In the genomic region with DNA sequence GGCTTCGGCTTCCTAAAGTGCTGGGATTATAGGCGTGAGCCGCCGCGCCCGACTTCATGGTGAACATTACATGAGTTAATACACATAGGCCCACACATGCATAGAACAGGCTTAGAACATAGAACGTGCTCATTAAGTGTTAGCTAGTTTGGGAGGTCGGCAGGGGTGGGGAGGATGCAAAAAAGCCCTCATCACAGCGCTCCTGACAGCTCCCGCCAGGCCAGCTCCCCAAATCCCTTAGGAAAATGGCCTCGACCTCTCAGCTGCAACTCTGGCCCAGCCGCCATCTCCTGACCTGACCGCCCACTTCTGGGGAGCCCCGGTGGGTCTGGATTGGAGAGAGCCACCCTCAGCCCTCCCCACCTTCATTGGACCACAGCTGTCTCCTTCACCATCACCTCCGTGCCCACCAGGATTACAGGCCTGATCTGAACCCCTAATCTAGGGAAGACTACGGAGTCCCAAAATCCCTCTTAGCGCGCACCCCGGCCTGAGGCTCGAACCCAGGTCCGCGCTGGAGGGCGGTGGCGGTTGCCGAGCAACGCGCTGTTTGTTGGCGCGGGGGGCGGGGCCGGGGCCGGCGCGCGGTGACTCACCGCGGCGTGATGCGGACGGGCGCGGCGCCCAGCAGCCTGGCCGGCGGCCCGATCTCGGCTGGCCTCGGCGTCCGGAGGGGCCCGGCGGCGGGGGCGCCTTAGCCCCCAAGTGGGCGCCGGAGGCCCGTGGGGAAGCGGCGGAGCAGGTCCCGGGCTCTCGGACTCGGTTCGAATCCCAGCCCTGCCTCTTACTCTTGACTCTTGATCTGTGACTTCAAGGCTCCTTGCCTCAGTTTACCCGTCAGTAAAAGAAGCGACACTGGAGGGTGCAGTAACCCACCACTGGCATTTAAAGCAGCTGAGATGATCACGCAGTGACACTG, we compare ENCODE assay signal across 1 cellular context.
TF ChIP-seq lines count a peak whose summit lies in the region.

No MANE protein-coding gene starts in this region.

TF ChIP-seq in HepG2, 621 proteins besides CTCF, POLR2A, EP300 and RAD21 (continued from another document and continues in another):
- TF ChIP-seq, protein P1, sequence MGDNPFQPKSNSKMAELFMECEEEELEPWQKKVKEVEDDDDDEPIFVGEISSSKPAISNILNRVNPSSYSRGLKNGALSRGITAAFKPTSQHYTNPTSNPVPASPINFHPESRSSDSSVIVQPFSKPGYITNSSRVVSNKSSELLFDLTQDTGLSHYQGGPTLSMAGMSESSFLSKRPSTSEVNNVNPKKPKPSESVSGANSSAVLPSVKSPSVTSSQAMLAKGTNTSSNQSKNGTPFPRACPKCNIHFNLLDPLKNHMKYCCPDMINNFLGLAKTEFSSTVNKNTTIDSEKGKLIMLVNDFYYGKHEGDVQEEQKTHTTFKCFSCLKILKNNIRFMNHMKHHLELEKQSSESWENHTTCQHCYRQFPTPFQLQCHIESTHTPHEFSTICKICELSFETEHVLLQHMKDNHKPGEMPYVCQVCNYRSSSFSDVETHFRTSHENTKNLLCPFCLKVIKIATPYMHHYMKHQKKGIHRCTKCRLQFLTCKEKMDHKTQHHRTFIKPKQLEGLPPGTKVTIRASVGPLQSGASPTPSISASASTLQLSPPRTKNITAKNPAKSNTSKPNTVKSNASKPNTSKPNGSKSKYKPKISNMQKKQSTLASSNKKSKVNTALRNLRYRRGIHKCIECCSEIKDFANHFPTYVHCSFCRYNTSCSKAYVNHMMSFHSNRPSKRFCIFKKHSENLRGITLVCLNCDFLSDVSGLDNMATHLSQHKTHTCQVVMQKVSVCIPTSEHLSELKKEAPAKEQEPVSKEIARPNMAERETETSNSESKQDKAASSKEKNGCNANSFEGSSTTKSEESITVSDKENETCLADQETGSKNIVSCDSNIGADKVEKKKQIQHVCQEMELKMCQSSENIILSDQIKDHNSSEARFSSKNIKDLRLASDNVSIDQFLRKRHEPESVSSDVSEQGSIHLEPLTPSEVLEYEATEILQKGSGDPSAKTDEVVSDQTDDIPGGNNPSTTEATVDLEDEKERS (CRISPR knock-in tag; IDR thresholded peaks at IDR 0.05), result peak; percentile 14; the same call in 1 of the 2 replicates
- no peak for TF ChIP-seq REXO4 (CRISPR knock-in tag; IDR thresholded peaks at IDR 0.05; ENCODE audit: borderline replicate concordance)
- 0 out of 2 replicates have a peak, but pooled peaks have one; percentile 1 for TF ChIP-seq IRF2 (CRISPR knock-in tag; IDR thresholded peaks at IDR 0.05)
- no peak for TF ChIP-seq ZNF350 (CRISPR knock-in tag; IDR thresholded peaks at IDR 0.05; ENCODE audit: borderline replicate concordance, low read depth)
- no peak for TF ChIP-seq REL (CRISPR knock-in tag; conservative IDR thresholded peaks at IDR 0.05)
- TF ChIP-seq GLI4 (CRISPR knock-in tag; IDR thresholded peaks at IDR 0.05; ENCODE audit: borderline replicate concordance), result no peak
- peak; percentile 80 for TF ChIP-seq RFX1 (IDR thresholded peaks at IDR 0.05)
- no peak for TF ChIP-seq ZNF672 (CRISPR knock-in tag; IDR thresholded peaks at IDR 0.05)
- no peak for TF ChIP-seq NCOA1 (CRISPR knock-in tag; IDR thresholded peaks at IDR 0.05)
- TF ChIP-seq, protein P2, sequence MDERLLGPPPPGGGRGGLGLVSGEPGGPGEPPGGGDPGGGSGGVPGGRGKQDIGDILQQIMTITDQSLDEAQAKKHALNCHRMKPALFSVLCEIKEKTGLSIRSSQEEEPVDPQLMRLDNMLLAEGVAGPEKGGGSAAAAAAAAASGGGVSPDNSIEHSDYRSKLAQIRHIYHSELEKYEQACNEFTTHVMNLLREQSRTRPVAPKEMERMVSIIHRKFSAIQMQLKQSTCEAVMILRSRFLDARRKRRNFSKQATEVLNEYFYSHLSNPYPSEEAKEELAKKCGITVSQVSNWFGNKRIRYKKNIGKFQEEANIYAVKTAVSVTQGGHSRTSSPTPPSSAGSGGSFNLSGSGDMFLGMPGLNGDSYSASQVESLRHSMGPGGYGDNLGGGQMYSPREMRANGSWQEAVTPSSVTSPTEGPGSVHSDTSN (CRISPR knock-in tag; IDR thresholded peaks at IDR 0.05), result no peak
- TF ChIP-seq, protein P3, sequence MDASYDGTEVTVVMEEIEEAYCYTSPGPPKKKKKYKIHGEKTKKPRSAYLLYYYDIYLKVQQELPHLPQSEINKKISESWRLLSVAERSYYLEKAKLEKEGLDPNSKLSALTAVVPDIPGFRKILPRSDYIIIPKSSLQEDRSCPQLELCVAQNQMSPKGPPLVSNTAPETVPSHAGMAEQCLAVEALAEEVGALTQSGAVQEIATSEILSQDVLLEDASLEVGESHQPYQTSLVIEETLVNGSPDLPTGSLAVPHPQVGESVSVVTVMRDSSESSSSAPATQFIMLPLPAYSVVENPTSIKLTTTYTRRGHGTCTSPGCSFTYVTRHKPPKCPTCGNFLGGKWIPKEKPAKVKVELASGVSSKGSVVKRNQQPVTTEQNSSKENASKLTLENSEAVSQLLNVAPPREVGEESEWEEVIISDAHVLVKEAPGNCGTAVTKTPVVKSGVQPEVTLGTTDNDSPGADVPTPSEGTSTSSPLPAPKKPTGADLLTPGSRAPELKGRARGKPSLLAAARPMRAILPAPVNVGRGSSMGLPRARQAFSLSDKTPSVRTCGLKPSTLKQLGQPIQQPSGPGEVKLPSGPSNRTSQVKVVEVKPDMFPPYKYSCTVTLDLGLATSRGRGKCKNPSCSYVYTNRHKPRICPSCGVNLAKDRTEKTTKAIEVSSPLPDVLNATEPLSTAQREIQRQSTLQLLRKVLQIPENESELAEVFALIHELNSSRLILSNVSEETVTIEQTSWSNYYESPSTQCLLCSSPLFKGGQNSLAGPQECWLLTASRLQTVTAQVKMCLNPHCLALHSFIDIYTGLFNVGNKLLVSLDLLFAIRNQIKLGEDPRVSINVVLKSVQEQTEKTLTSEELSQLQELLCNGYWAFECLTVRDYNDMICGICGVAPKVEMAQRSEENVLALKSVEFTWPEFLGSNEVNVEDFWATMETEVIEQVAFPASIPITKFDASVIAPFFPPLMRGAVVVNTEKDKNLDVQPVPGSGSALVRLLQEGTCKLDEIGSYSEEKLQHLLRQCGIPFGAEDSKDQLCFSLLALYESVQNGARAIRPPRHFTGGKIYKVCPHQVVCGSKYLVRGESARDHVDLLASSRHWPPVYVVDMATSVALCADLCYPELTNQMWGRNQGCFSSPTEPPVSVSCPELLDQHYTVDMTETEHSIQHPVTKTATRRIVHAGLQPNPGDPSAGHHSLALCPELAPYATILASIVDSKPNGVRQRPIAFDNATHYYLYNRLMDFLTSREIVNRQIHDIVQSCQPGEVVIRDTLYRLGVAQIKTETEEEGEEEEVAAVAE (CRISPR knock-in tag; IDR thresholded peaks at IDR 0.05; ENCODE audit: borderline replicate concordance), result no peak
- TF ChIP-seq ZNF232 (CRISPR knock-in tag; IDR thresholded peaks at IDR 0.05; ENCODE audit: borderline replicate concordance), result no peak
- no peak for TF ChIP-seq ZNF317 (CRISPR knock-in tag; IDR thresholded peaks at IDR 0.05)
- peak; percentile 83 for TF ChIP-seq SKI (IDR thresholded peaks at IDR 0.05; ENCODE audit: partially characterized antibody)
- TF ChIP-seq CEBPB (IDR thresholded peaks at IDR 0.05; ENCODE audit: borderline replicate concordance, low read depth, low read length), result no peak
- TF ChIP-seq ZBTB38 (CRISPR knock-in tag; IDR thresholded peaks at IDR 0.05), result peak; percentile 29; the same call in 1 of the 2 replicates
- TF ChIP-seq SRY (CRISPR knock-in tag; IDR thresholded peaks at IDR 0.05), result 0 out of 2 replicates have a peak, but pooled peaks have one; percentile 12
- TF ChIP-seq ASH2L (IDR thresholded peaks at IDR 0.05; ENCODE audit: insufficient read length, low read depth, low read length), result peak; percentile 52
- TF ChIP-seq ESRRA (CRISPR knock-in tag; IDR thresholded peaks at IDR 0.05; ENCODE audit: low read depth), result no peak
- TF ChIP-seq CC2D1A (CRISPR knock-in tag; IDR thresholded peaks at IDR 0.05), result no peak
- TF ChIP-seq ZNF282 (IDR thresholded peaks at IDR 0.05; ENCODE audit: partially characterized antibody), result no peak
- no peak for TF ChIP-seq PHF20 (CRISPR knock-in tag; IDR thresholded peaks at IDR 0.05)
- TF ChIP-seq, protein P4, sequence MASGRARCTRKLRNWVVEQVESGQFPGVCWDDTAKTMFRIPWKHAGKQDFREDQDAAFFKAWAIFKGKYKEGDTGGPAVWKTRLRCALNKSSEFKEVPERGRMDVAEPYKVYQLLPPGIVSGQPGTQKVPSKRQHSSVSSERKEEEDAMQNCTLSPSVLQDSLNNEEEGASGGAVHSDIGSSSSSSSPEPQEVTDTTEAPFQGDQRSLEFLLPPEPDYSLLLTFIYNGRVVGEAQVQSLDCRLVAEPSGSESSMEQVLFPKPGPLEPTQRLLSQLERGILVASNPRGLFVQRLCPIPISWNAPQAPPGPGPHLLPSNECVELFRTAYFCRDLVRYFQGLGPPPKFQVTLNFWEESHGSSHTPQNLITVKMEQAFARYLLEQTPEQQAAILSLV (CRISPR knock-in tag; IDR thresholded peaks at IDR 0.05; ENCODE audit: borderline replicate concordance), result no peak
- TF ChIP-seq BRCA1 (CRISPR knock-in tag; IDR thresholded peaks at IDR 0.05), result no peak
- no peak for TF ChIP-seq MIER2 (CRISPR knock-in tag; IDR thresholded peaks at IDR 0.05)
- TF ChIP-seq, protein P5, sequence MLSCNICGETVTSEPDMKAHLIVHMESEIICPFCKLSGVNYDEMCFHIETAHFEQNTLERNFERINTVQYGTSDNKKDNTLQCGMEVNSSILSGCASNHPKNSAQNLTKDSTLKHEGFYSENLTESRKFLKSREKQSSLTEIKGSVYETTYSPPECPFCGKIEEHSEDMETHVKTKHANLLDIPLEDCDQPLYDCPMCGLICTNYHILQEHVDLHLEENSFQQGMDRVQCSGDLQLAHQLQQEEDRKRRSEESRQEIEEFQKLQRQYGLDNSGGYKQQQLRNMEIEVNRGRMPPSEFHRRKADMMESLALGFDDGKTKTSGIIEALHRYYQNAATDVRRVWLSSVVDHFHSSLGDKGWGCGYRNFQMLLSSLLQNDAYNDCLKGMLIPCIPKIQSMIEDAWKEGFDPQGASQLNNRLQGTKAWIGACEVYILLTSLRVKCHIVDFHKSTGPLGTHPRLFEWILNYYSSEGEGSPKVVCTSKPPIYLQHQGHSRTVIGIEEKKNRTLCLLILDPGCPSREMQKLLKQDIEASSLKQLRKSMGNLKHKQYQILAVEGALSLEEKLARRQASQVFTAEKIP (CRISPR knock-in tag; IDR thresholded peaks at IDR 0.05; ENCODE audit: borderline replicate concordance), result no peak
- no peak for TF ChIP-seq ZNF34 (CRISPR knock-in tag; IDR thresholded peaks at IDR 0.05; ENCODE audit: borderline replicate concordance)
- TF ChIP-seq, protein P6, sequence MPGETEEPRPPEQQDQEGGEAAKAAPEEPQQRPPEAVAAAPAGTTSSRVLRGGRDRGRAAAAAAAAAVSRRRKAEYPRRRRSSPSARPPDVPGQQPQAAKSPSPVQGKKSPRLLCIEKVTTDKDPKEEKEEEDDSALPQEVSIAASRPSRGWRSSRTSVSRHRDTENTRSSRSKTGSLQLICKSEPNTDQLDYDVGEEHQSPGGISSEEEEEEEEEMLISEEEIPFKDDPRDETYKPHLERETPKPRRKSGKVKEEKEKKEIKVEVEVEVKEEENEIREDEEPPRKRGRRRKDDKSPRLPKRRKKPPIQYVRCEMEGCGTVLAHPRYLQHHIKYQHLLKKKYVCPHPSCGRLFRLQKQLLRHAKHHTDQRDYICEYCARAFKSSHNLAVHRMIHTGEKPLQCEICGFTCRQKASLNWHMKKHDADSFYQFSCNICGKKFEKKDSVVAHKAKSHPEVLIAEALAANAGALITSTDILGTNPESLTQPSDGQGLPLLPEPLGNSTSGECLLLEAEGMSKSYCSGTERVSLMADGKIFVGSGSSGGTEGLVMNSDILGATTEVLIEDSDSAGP (CRISPR knock-in tag; IDR thresholded peaks at IDR 0.05; ENCODE audit: borderline replicate concordance), result 0 out of 2 replicates have a peak, but pooled peaks have one; percentile 11
- no peak for TF ChIP-seq ISL2 (CRISPR knock-in tag; IDR thresholded peaks at IDR 0.05)
- TF ChIP-seq EZH2 (conservative IDR thresholded peaks at IDR 0.05; ENCODE audit: low read depth, low read length), result no peak
- no peak for TF ChIP-seq TRIM24 (CRISPR knock-in tag; IDR thresholded peaks at IDR 0.05)
- TF ChIP-seq ZNF660 (CRISPR knock-in tag; IDR thresholded peaks at IDR 0.05; ENCODE audit: borderline replicate concordance, low read depth), result no peak
- no peak for TF ChIP-seq ZNF124 (CRISPR knock-in tag; IDR thresholded peaks at IDR 0.05)
- TF ChIP-seq NONO (IDR thresholded peaks at IDR 0.05), result no peak
- no peak for TF ChIP-seq NONO (CRISPR knock-in tag; conservative IDR thresholded peaks at IDR 0.05)
- TF ChIP-seq, protein P7, sequence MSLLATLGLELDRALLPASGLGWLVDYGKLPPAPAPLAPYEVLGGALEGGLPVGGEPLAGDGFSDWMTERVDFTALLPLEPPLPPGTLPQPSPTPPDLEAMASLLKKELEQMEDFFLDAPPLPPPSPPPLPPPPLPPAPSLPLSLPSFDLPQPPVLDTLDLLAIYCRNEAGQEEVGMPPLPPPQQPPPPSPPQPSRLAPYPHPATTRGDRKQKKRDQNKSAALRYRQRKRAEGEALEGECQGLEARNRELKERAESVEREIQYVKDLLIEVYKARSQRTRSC (CRISPR knock-in tag; IDR thresholded peaks at IDR 0.05; ENCODE audit: low read depth), result no peak
- TF ChIP-seq NPAS2 (CRISPR knock-in tag; IDR thresholded peaks at IDR 0.05; ENCODE audit: borderline replicate concordance), result no peak
- no peak for TF ChIP-seq IKZF1 (IDR thresholded peaks at IDR 0.05)
- TF ChIP-seq, protein P8, sequence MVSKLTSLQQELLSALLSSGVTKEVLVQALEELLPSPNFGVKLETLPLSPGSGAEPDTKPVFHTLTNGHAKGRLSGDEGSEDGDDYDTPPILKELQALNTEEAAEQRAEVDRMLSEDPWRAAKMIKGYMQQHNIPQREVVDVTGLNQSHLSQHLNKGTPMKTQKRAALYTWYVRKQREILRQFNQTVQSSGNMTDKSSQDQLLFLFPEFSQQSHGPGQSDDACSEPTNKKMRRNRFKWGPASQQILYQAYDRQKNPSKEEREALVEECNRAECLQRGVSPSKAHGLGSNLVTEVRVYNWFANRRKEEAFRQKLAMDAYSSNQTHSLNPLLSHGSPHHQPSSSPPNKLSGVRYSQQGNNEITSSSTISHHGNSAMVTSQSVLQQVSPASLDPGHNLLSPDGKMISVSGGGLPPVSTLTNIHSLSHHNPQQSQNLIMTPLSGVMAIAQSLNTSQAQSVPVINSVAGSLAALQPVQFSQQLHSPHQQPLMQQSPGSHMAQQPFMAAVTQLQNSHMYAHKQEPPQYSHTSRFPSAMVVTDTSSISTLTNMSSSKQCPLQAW (CRISPR knock-in tag; IDR thresholded peaks at IDR 0.05), result peak; percentile 18; the same call in 1 of the 2 replicates
- 0 out of 2 replicates have a peak, but pooled peaks have one; percentile 20 for TF ChIP-seq ZFP82 (CRISPR knock-in tag; IDR thresholded peaks at IDR 0.05; ENCODE audit: borderline replicate concordance)
- TF ChIP-seq MTA1 (CRISPR knock-in tag; IDR thresholded peaks at IDR 0.05; ENCODE audit: borderline replicate concordance), result no peak
- no peak for TF ChIP-seq ZNF589 (CRISPR knock-in tag; conservative IDR thresholded peaks at IDR 0.05)
- TF ChIP-seq HNRNPK (IDR thresholded peaks at IDR 0.05; ENCODE audit: low read depth, low read length, poor library complexity, severe bottlenecking), result no peak
- no peak for TF ChIP-seq ZNF101 (CRISPR knock-in tag; IDR thresholded peaks at IDR 0.05; ENCODE audit: borderline replicate concordance, low read depth)
- peak; percentile 76; the same call in 1 of the 2 replicates for TF ChIP-seq CHD4 (IDR thresholded peaks at IDR 0.05; ENCODE audit: borderline replicate concordance, low read length)
- TF ChIP-seq BRD4 (CRISPR knock-in tag; IDR thresholded peaks at IDR 0.05), result no peak
- TF ChIP-seq NCOA5 (CRISPR knock-in tag; IDR thresholded peaks at IDR 0.05), result no peak
